24 cellular contexts compared by ENCODE assay signal in genomic region chr17:72345083-72345482, GRCh38.
"Had no signal": no experiment of that assay in that cellular context is flagged by ENCODE, and none has a peak within 500 bp of the region (broad histone marks: within the 10 kb centered on the region; RNA-seq: fewer than 3 reads in every experiment).

No MANE protein-coding gene starts in this region.

- H3K27me3 ChIP-seq: neural progenitor cell, pancreas, testis, tibial nerve had no signal

- H3K36me3 ChIP-seq: heart left ventricle, neural progenitor cell, pancreas, tibial nerve had no signal

- H3K4me1 ChIP-seq: pancreas, testis had no signal

- H3K9me3 ChIP-seq: heart left ventricle, pancreas, testis, tibial nerve had no signal

- ATAC-seq: heart left ventricle; left lobe of liver; natural killer cell treated with Interleukin-12 subunit alpha and Interleukin-12 subunit beta and Interleukin-15 and Interleukin-18, amount 100 ng/mL, for 72 hours; pancreas; right cardiac atrium; stimulated activated naive B cell treated with anti-CD40 and anti-IgM and Interleukin-4, amounts not matched to agents 10 μg/mL and 1 μg/mL and 100 μg/mL, for 72 hours; stimulated activated naive CD8-positive, alpha-beta T cell treated with anti-CD3 and anti-CD28 coated beads, Interleukin-15, amount 100 ng/mL, for 72 hours had no signal

- H3K27ac ChIP-seq: heart left ventricle, neural progenitor cell, pancreas, testis, tibial nerve had no signal

- FAIRE-seq: colon, endothelial cell of umbilical vein, frontal cortex, islet of Langerhans, pancreas had no signal

- DNase-seq: cerebellar nuclear complex; endodermal cell; erythroblast; heart left ventricle; hypothalamus; kidney glomerular epithelial cell; mammary epithelial cell; nucleus accumbens; pancreas; right cardiac atrium; stimulated activated CD4-positive, alpha-beta T cell treated with anti-CD3 and anti-CD28 coated beads, Interleukin-15, amount 100 ng/mL, for 24 hours; stimulated activated CD4-positive, alpha-beta T cell treated with anti-CD3 and anti-CD28 coated beads, Interleukin-1b, Interleukin-23, amount 100 ng/mL, for 48 hours; stimulated activated CD4-positive, alpha-beta T cell treated with anti-CD3 and anti-CD28 coated beads, Interleukin-4, amount 100 ng/mL, for 24 hours; stimulated activated naive B cell treated with anti-CD40 and anti-IgM and Interleukin-4, amounts not matched to agents 10 μg/mL and 1 μg/mL and 100 μg/mL, for 72 hours; stimulated activated naive CD8-positive, alpha-beta T cell treated with anti-CD3 and anti-CD28 coated beads, Interleukin-15, amount 100 ng/mL, for 72 hours; testis had no signal

- H3K4me3 ChIP-seq: heart left ventricle, neural progenitor cell, pancreas, testis, tibial nerve had no signal
